Comparison of ENCODE assay signal across 9 cellular contexts in the genomic region with DNA sequence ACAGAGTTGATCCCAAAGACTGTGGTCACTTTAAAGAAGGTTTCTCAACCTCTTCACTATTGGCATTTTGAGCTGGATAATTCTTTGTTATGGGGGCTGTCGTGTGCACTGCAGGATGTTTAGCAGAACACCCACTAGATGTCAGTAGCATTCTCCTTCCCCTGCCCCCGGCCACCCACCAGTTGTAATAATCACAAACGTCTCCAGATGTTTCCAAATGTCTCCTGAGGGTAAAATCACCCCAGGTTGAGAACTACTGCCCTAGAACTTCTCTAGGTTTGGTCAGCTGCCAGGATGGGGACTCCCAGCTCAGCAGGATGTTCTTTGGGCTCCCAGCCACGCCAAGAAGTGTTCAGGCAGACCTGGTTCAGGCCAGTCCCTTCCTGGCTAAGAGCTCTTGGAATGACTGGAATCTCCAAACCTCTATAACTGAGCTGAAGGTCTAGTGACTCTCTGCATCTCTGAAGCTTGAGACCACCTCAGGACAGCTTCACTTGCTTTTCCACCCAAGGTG. TPM values are rescaled to one million over a fixed set of nuclear protein-coding genes. Genes with fewer than 3 reads are reported as not detected.
DNase-seq lines count a peak whose midpoint lies in the region; ATAC-seq and TF ChIP-seq lines count a peak whose summit lies in the region.
"Had no signal": no experiment of that assay in that cellular context is flagged by ENCODE, and none has a peak within 500 bp of the region (broad histone marks: within the 10 kb centered on the region; RNA-seq: fewer than 3 reads in every experiment).

No MANE protein-coding gene starts in this region.

- DNase-seq in Ammon's horn (ENCODE audit: low spot score) = peak; percentile 61
- DNase-seq in HAP-1 (ENCODE audit: low spot score in 2 of 2) = peak; percentile 64 to 70
- peak; percentile 62 for DNase-seq in SK-MEL-5 (ENCODE audit: low read depth, low spot score)
- peak in 1 of 10 donors; percentile 28 for DNase-seq in dorsolateral prefrontal cortex
- no peak for DNase-seq in mucosa of descending colon

- H3K4me1 ChIP-seq in HAP-1 = peaks cover 26% of the 10 kb centered on the region
- peaks cover under 1% of the 10 kb centered on the region for H3K4me1 ChIP-seq in mucosa of descending colon (ENCODE audit: low read depth)

- in situ Hi-C loops in HAP-1 (cut with MboI; ENCODE audit: low sequenced_read_pairs) = no loop called here
- in situ Hi-C loops in SK-MEL-5 (cut with HindIII; ENCODE audit: low pct_unique_long_range_greater_than_20kb, low sequenced_read_pairs) = no loop called here

- H3K36me3 ChIP-seq in HAP-1 (replicated peaks) (peaks cover 3% of the 10 kb centered on the region), mucosa of descending colon (ENCODE audit: low read depth) (no peaks in the 10 kb centered on the region)

- peak overlapping the region in 6 of 59 donors; percentile 20 to 57 (median 32) for H3K27ac ChIP-seq in dorsolateral prefrontal cortex

- H3K4me3 ChIP-seq in HAP-1 = no peak overlapping the region
- H3K4me3 ChIP-seq in dorsolateral prefrontal cortex = no peak overlapping the region
- no peak overlapping the region for H3K4me3 ChIP-seq in mucosa of descending colon

- intact Hi-C loops in dorsolateral prefrontal cortex (cut with DNase I) (no loop called here), mucosa of descending colon (cut with DNase I, micrococcal nuclease) (no loop called here)

- no peaks in the 10 kb centered on the region; the same call in 1 of the 2 replicates for H3K9me3 ChIP-seq in HAP-1
- no peaks in the 10 kb centered on the region for H3K9me3 ChIP-seq in mucosa of descending colon

- peak in 55 of 56 donors; percentile 15 to 74 (median 50) for TF ChIP-seq CTCF in dorsolateral prefrontal cortex (IDR thresholded peaks at IDR 0.05 in 54 of 56, conservative IDR thresholded peaks at IDR 0.05 in 2 of 56; ENCODE audit: low read depth in 1 of 56, partially characterized antibody in 56 of 56)
- no peak for TF ChIP-seq CTCF in mucosa of descending colon (IDR thresholded peaks at IDR 0.05)

- ATAC-seq in mucosa of descending colon = peak; percentile 73
- ATAC-seq in GM21723 (IDR thresholded peaks at IDR 0.05; ENCODE audit: unreplicated experiment) = no peak
- no peak for ATAC-seq in GM21825 (IDR thresholded peaks at IDR 0.05; ENCODE audit: unreplicated experiment)
- no peak for ATAC-seq in GM19351 (IDR thresholded peaks at IDR 0.05; ENCODE audit: unreplicated experiment)

- H3K27me3 ChIP-seq in HAP-1 (ENCODE audit: low read depth) = no peaks in the 10 kb centered on the region
- no peaks in the 10 kb centered on the region for H3K27me3 ChIP-seq in dorsolateral prefrontal cortex

RNA-seq across cellular contexts. Expression of a gene that starts 12.5 kb away (rescaled TPM):
- 8.5 and 9.5 TPM in 2 replicates for total RNA-seq in SK-MEL-5 (2014; rRNA removed; shearing (Covaris generic))
- 8.3 and 9.2 TPM in 2 replicates for polyA plus RNA-seq in SK-MEL-5 (2015; cell fraction: cytosol; rRNA removed)
- polyA plus RNA-seq in SK-MEL-5 (2015; cell fraction: nucleus; rRNA removed) = 8.6 and 10.4 TPM in 2 replicates
- total RNA-seq in dorsolateral prefrontal cortex (1 to 10 TPM in 101 of 120 experiments, under 1 TPM in 19; 0.21 to 9.0 (median 1.9) TPM), mucosa of descending colon (1 to 10 TPM; 1.5 to 4.7 (median 2.3) TPM)

RNA-seq across cellular contexts. Expression of a gene that starts 15.1 kb away (rescaled TPM):
- 8.2 and 11.6 TPM in 2 replicates for total RNA-seq in SK-MEL-5 (2014; rRNA removed; shearing (Covaris generic))
- polyA plus RNA-seq in SK-MEL-5 (2015; cell fraction: cytosol; rRNA removed) = 10.2 and 10.4 TPM in 2 replicates
- 21.3 and 32.8 TPM in 2 replicates for polyA plus RNA-seq in SK-MEL-5 (2015; cell fraction: nucleus; rRNA removed)
- total RNA-seq in dorsolateral prefrontal cortex = 10 to 100 TPM in 12 of 120 experiments, 1 to 10 TPM in 108; 2.6 to 11.8 (median 6.5) TPM
- 10 to 100 TPM; 11.0 to 16.3 (median 11.8) TPM for total RNA-seq in mucosa of descending colon

RNA-seq across cellular contexts. Expression of a gene that starts 37.9 kb away (rescaled TPM):
- total RNA-seq in SK-MEL-5 (2014; rRNA removed; shearing (Covaris generic)) = 32.5 and 34.2 TPM in 2 replicates
- polyA plus RNA-seq in SK-MEL-5 (2015; cell fraction: cytosol; rRNA removed) = 31.3 and 38.9 TPM in 2 replicates
- 46.6 and 59.2 TPM in 2 replicates for polyA plus RNA-seq in SK-MEL-5 (2015; cell fraction: nucleus; rRNA removed)
- 10 to 100 TPM in 118 of 120 experiments, 1 to 10 TPM in 2; 8.9 to 28.8 (median 18.4) TPM for total RNA-seq in dorsolateral prefrontal cortex
- total RNA-seq in mucosa of descending colon = 10 to 100 TPM; 34.0 to 42.8 (median 41.4) TPM

RNA-seq across cellular contexts. Expression of a gene that starts 39.9 kb away (rescaled TPM):
- total RNA-seq in SK-MEL-5 (2014; rRNA removed; shearing (Covaris generic)) = 162 and 165 TPM in 2 replicates
- polyA plus RNA-seq in SK-MEL-5 (2015; cell fraction: cytosol; rRNA removed) = 209 and 241 TPM in 2 replicates
- polyA plus RNA-seq in SK-MEL-5 (2015; cell fraction: nucleus; rRNA removed) = 33.9 and 38.8 TPM in 2 replicates
- total RNA-seq in dorsolateral prefrontal cortex (100 to 1,000 TPM in 60 of 120 experiments, 10 to 100 TPM in 60; 63.4 to 136 (median 100) TPM), mucosa of descending colon (10 to 100 TPM; 54.4 to 94.3 (median 92.5) TPM)

RNA-seq across cellular contexts. Expression of a gene that starts 47.2 kb away (rescaled TPM):
- total RNA-seq in SK-MEL-5 (2014; rRNA removed; shearing (Covaris generic)) = not detected in 2 replicates
- not detected in 2 replicates for polyA plus RNA-seq in SK-MEL-5 (2015; cell fraction: cytosol; rRNA removed)
- polyA plus RNA-seq in SK-MEL-5 (2015; cell fraction: nucleus; rRNA removed) = not detected in 2 replicates
- total RNA-seq in dorsolateral prefrontal cortex = under 1 TPM in 4 of 120 experiments, not detected in 116; 0.17 to 0.43 (median 0.22) TPM
- not detected for total RNA-seq in mucosa of descending colon
- total RNA-seq: dermis microvascular lymphatic vessel endothelial cell had no signal

Comparison
In these comparisons a context has a peak if more than half of its experiments do, and no peak if none do; other contexts are left out.
1. DNase-seq: peak in Ammon's horn (single experiment), HAP-1 (2 of 2) and SK-MEL-5 (single experiment); none in mucosa of descending colon (0 of 3).